Comparison of ENCODE assay signal across 2 cellular contexts in the genomic region with DNA sequence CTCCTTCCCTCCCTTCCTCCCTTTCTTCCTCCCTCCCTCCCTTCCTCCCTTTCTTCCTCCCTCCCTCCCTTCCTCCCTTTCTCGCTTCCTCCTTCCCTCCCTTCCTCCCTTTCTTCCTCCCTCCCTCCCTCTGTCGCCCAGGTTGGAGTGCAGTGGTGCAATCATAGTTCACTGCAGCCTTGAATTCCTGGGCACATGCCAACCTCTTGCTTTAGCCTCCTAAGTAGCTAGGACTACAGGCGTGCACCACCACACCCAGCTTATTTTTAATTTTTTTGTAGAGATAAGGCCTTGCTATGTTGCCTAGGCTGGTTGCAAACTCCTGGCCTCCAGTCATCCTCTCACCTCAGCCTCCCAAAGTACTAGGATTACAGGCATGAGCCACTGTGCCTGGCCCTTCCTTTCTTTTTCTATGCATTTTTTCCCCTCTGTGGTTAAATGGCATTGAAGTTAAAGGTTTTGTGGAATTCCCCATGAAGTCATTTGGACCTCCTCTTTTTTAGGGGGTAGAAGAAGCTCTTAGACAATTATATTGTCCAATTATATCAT.
A peak's percentile ranks its signal among the peaks of the same experiment; 100 is the strongest.
TF ChIP-seq lines count a peak whose summit lies in the region.

No MANE protein-coding gene starts in this region.

TF ChIP-seq in HepG2, 621 proteins besides CTCF, POLR2A, EP300 and RAD21:
- peak; percentile 78 for TF ChIP-seq ZNF460 (CRISPR knock-in tag; IDR thresholded peaks at IDR 0.05; ENCODE audit: borderline replicate concordance)
- TF ChIP-seq GABPB1 (CRISPR knock-in tag; IDR thresholded peaks at IDR 0.05) = no peak
TF ChIP-seq in HepG2: peak in this region for 1.

TF ChIP-seq in K562, 482 proteins besides CTCF, POLR2A, EP300 and RAD21:
- peak; percentile 50; the same call in 1 of the 2 replicates for TF ChIP-seq NFIC (IDR thresholded peaks at IDR 0.05)
- TF ChIP-seq TCFL5 (CRISPR knock-in tag; conservative IDR thresholded peaks at IDR 0.05) = no peak
TF ChIP-seq in K562: peak in this region for 1.
